16 cellular contexts compared by ENCODE assay signal in the genomic region with DNA sequence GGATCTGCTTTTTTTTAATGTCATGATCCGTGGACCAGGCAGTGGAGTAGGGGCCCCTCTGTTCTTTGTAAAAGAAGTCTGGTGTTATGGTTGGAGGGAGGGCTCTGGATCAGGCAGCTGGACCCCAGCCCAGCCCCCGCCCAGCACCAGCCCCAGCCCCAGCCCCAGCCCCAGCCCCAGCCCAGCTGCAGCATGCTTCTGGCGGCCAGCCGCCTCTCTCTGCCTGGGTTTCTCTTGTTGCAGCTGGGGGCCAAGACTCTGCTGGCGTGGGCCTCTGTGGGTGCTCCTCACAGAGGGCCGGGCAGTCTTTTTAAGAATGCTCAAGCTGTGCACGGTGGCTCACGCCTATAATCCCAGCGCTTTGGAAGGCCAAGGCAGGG. TPM values are rescaled to one million over a fixed set of nuclear protein-coding genes. Genes with fewer than 3 reads are reported as not detected.
DNase-seq lines count a peak whose midpoint lies in the region; ATAC-seq lines count a peak whose summit lies in the region.
"Had no signal": no experiment of that assay in that cellular context is flagged by ENCODE, and none has a peak within 500 bp of the region (broad histone marks: within the 10 kb centered on the region; RNA-seq: fewer than 3 reads in every experiment).

No MANE protein-coding gene starts in this region.

- no peaks in the 10 kb centered on the region for H3K9me3 Mint-ChIP-seq in stimulated activated naive B cell treated with anti-CD40 and anti-IgM and Interleukin-4, amounts not matched to agents 10 μg/mL and 1 μg/mL and 100 μg/mL, for 72 hours
- H3K9me3 Mint-ChIP-seq: CD4-positive, CD25-positive, alpha-beta regulatory T cell; H9 had no signal

- DNase-seq in amygdala (lab: John Stamatoyannopoulos, UW): peak in 38 of 56 donors; percentile 10 to 73 (median 41)
- peak; percentile 38 for DNase-seq in medulla oblongata (ENCODE audit: extremely low spot score)
- DNase-seq in stimulated activated naive B cell treated with anti-CD40 and anti-IgM and Interleukin-4, amounts not matched to agents 10 μg/mL and 1 μg/mL and 100 μg/mL, for 72 hours: no peak
- no peak for DNase-seq in glomerular visceral epithelial cell (ENCODE audit: extremely low spot score)
- no peak for DNase-seq in Karpas-422
- DNase-seq: CD4-positive, CD25-positive, alpha-beta regulatory T cell; KG1; NCI-H1048; NCI-H146; NCI-H2081; NCI-H510A; NCI-H82; PC-3 had no signal

- H3K9me3 ChIP-seq in Karpas-422 (ENCODE audit: low read length): no peaks in the 10 kb centered on the region

- no peaks in the 10 kb centered on the region for H3K27me3 ChIP-seq in Karpas-422 (ENCODE audit: low read length)

- H3K36me3 Mint-ChIP-seq in stimulated activated naive B cell treated with anti-CD40 and anti-IgM and Interleukin-4, amounts not matched to agents 10 μg/mL and 1 μg/mL and 100 μg/mL, for 72 hours: peaks cover 58 to 67% of the 10 kb centered on the region in 2 donors

- H3K4me1 Mint-ChIP-seq in stimulated activated naive B cell treated with anti-CD40 and anti-IgM and Interleukin-4, amounts not matched to agents 10 μg/mL and 1 μg/mL and 100 μg/mL, for 72 hours: peaks cover 45 to 93% of the 10 kb centered on the region in 2 donors

- no peak overlapping the region for H3K4me3 Mint-ChIP-seq in stimulated activated naive B cell treated with anti-CD40 and anti-IgM and Interleukin-4, amounts not matched to agents 10 μg/mL and 1 μg/mL and 100 μg/mL, for 72 hours
- H3K4me3 Mint-ChIP-seq: CD4-positive, CD25-positive, alpha-beta regulatory T cell; H9 had no signal

- no peaks in the 10 kb centered on the region for H3K9me2 ChIP-seq in Karpas-422 (replicated peaks; ENCODE audit: insufficient read depth, low read length)

- H2AFZ ChIP-seq in Karpas-422 (ENCODE audit: low read length): no peak overlapping the region

- H3K4me2 ChIP-seq in Karpas-422 (ENCODE audit: low read depth, low read length, poor library complexity, severe bottlenecking): no peak overlapping the region

- no peaks in the 10 kb centered on the region for H3K27me3 Mint-ChIP-seq in stimulated activated naive B cell treated with anti-CD40 and anti-IgM and Interleukin-4, amounts not matched to agents 10 μg/mL and 1 μg/mL and 100 μg/mL, for 72 hours
- H3K27me3 Mint-ChIP-seq: CD4-positive, CD25-positive, alpha-beta regulatory T cell had no signal

- 0 out of 2 replicates have a peak, but pooled peaks cover under 1% of the 10 kb centered on the region for H3K36me3 ChIP-seq in Karpas-422 (ENCODE audit: insufficient read depth, low read length)

- peak overlapping the region; percentile 60 for H3K27ac ChIP-seq in cingulate gyrus (ENCODE audit: low read depth, low read length)
- no peak overlapping the region for H3K27ac ChIP-seq in Karpas-422 (ENCODE audit: low read length)

- H3K79me2 ChIP-seq in Karpas-422 (ENCODE audit: low read length): peaks cover 72% of the 10 kb centered on the region

- peak overlapping the region; percentile 70 for H3K27ac Mint-ChIP-seq in stimulated activated naive B cell treated with anti-CD40 and anti-IgM and Interleukin-4, amounts not matched to agents 10 μg/mL and 1 μg/mL and 100 μg/mL, for 72 hours
- H3K27ac Mint-ChIP-seq: CD4-positive, CD25-positive, alpha-beta regulatory T cell had no signal

- H3K9ac ChIP-seq in Karpas-422 (ENCODE audit: low read length): no peak overlapping the region

- ATAC-seq in stimulated activated naive B cell treated with anti-CD40 and anti-IgM and Interleukin-4, amounts not matched to agents 10 μg/mL and 1 μg/mL and 100 μg/mL, for 72 hours (replicated peaks): no peak
- ATAC-seq in GM18867 (IDR thresholded peaks at IDR 0.05; ENCODE audit: unreplicated experiment): no peak
- ATAC-seq: PC-3 had no signal

- H4K20me1 ChIP-seq in Karpas-422 (ENCODE audit: insufficient read depth, low read depth, low read length): peaks cover 4% of the 10 kb centered on the region; the same call in 1 of the 2 replicates

- H3K4me3 ChIP-seq in Karpas-422 (ENCODE audit: low read length): no peak overlapping the region

- H3K4me1 ChIP-seq in Karpas-422 (ENCODE audit: low read length): peaks cover under 1% of the 10 kb centered on the region

RNA-seq across cellular contexts. Expression of a gene that starts 17.9 kb away (rescaled TPM):
- 10.8 and 13.3 TPM in 2 replicates for total RNA-seq in Karpas-422 (2014; rRNA removed; shearing (Covaris generic); ENCODE audit: low replicate concordance)

RNA-seq across cellular contexts. Expression of a gene that starts 30.2 kb away (rescaled TPM):
- total RNA-seq in Karpas-422 (2014; rRNA removed; shearing (Covaris generic); ENCODE audit: low replicate concordance): 82.3 and 101 TPM in 2 replicates

RNA-seq across cellular contexts. Expression of a gene that starts 54.5 kb away (rescaled TPM):
- 57.4 and 136 TPM in 2 replicates for total RNA-seq in Karpas-422 (2014; rRNA removed; shearing (Covaris generic); ENCODE audit: low replicate concordance)

RNA-seq across cellular contexts. Expression of a gene that starts 55.0 kb away (rescaled TPM):
- total RNA-seq in Karpas-422 (2014; rRNA removed; shearing (Covaris generic); ENCODE audit: low replicate concordance): 27.2 and 55.8 TPM in 2 replicates

Comparison
In these comparisons a context has a peak if more than half of its experiments do, and no peak if none do; other contexts are left out.
1. DNase-seq: peak in amygdala (38 of 56) and medulla oblongata (single experiment); none in stimulated activated naive B cell treated with anti-CD40 and anti-IgM and Interleukin-4, amounts not matched to agents 10 μg/mL and 1 μg/mL and 100 μg/mL, for 72 hours (single experiment), glomerular visceral epithelial cell (single experiment) and Karpas-422 (single experiment).